In genomic region chr4:140076307-140076706, GRCh38 we compare ENCODE assay signal across 14 cellular contexts.
DNase-seq lines count a peak whose midpoint lies in the region; ATAC-seq, FAIRE-seq and TF ChIP-seq lines count a peak whose summit lies in the region.
"Had no signal": no experiment of that assay in that cellular context is flagged by ENCODE, and none has a peak within 500 bp of the region (broad histone marks: within the 10 kb centered on the region; RNA-seq: fewer than 3 reads in every experiment).

No MANE protein-coding gene starts in this region.

- no peak overlapping the region for H2AFZ ChIP-seq in Loucy (ENCODE audit: low read length)

- no peaks in the 10 kb centered on the region for H3K27me3 ChIP-seq in CD4-positive, alpha-beta T cell (ENCODE audit: control insufficient read depth, insufficient read depth, low read length)
- H3K27me3 ChIP-seq in Loucy (ENCODE audit: insufficient read depth, low read length, poor library complexity, severe bottlenecking) (no peaks in the 10 kb centered on the region), foreskin keratinocyte (no peaks in the 10 kb centered on the region)

- H3K79me2 ChIP-seq in Loucy (ENCODE audit: insufficient read depth, low read length), result peaks cover 71% of the 10 kb centered on the region

- peaks cover 45% of the 10 kb centered on the region for H3K4me1 Mint-ChIP-seq in CD4-positive, alpha-beta T cell (ENCODE audit: low read depth)
- peaks cover 51% of the 10 kb centered on the region for H3K4me1 Mint-ChIP-seq in activated T-helper 1 cell treated with anti-CD3 and anti-CD28 coated beads, Interleukin-12 subunit alpha, Interleukin-12 subunit beta, Interleukin-2, Interleukin-4 antibody, amounts not matched to agents 30 ng/mL and 10 ng/mL and 1 ng/mL, durations not matched to agents 14 hours and 24 hours and 36 hours (ENCODE audit: low read depth)
- H3K4me1 Mint-ChIP-seq in stimulated activated naive B cell treated with anti-CD40 and anti-IgM and Interleukin-4, amounts not matched to agents 10 μg/mL and 1 μg/mL and 100 μg/mL, for 72 hours, result peaks cover 12 to 18% of the 10 kb centered on the region in 2 donors

- CTCF ChIA-PET in A549 (lab: Yijun Ruan, JAX), result no interaction called here
- CTCF ChIA-PET in CD4-positive, alpha-beta T cell (lab: Charles Lee), result no interaction called here

- H3F3A ChIP-seq in Loucy (ENCODE audit: low read depth), result peaks cover 7% of the 10 kb centered on the region

- no peak for FAIRE-seq in A549 (lab: Jason Lieb, UNC)

- no peaks in the 10 kb centered on the region for H3K27me3 Mint-ChIP-seq in CD4-positive, alpha-beta T cell
- peaks cover 42% of the 10 kb centered on the region for H3K27me3 Mint-ChIP-seq in activated T-helper 1 cell treated with anti-CD3 and anti-CD28 coated beads, Interleukin-12 subunit alpha, Interleukin-12 subunit beta, Interleukin-2, Interleukin-4 antibody, amounts not matched to agents 30 ng/mL and 10 ng/mL and 1 ng/mL, durations not matched to agents 14 hours and 24 hours and 36 hours (ENCODE audit: insufficient read depth)
- H3K27me3 Mint-ChIP-seq in stimulated activated naive B cell treated with anti-CD40 and anti-IgM and Interleukin-4, amounts not matched to agents 10 μg/mL and 1 μg/mL and 100 μg/mL, for 72 hours, result peaks cover 3 to 5% of the 10 kb centered on the region in 2 donors

- no peak overlapping the region for H3K4me3 ChIP-seq in A549
- H3K4me3 ChIP-seq in Loucy (ENCODE audit: low read length, poor library complexity, severe bottlenecking), result peak overlapping the region; percentile 44

- no peaks in the 10 kb centered on the region for H3K9me2 ChIP-seq in Loucy (replicated peaks; ENCODE audit: low read depth, low read length)

- intact Hi-C loops in CD4-positive, alpha-beta T cell (cut with DNase I, micrococcal nuclease), result no loop called here
- intact Hi-C loops in activated T-helper 1 cell treated with anti-CD3 and anti-CD28 coated beads, Interleukin-12 subunit alpha, Interleukin-12 subunit beta, Interleukin-2, Interleukin-4 antibody, amounts not matched to agents 30 ng/mL and 10 ng/mL and 1 ng/mL, durations not matched to agents 14 hours and 24 hours and 36 hours (cut with micrococcal nuclease), result loop anchor here (10.0 kb wide), 1 partner anchor 298 kb away; the partner anchor contains the start of gene SCOC

- H3K4me2 ChIP-seq in A549, result no peak overlapping the region
- peak overlapping the region; percentile 86 for H3K4me2 ChIP-seq in Loucy (ENCODE audit: low read depth, low read length, poor library complexity, severe bottlenecking)

- no peak for TF ChIP-seq RAD21 in A549 (conservative IDR thresholded peaks at IDR 0.05 in 1 of 2, IDR thresholded peaks at IDR 0.05 in 1 of 2)

- ATAC-seq in A549 (no peak), foreskin keratinocyte (no peak)
- no peak for ATAC-seq in CD4-positive, alpha-beta T cell (ENCODE audit: poor library complexity)
- no peak for ATAC-seq in stimulated activated naive B cell treated with anti-CD40 and anti-IgM and Interleukin-4, amounts not matched to agents 10 μg/mL and 1 μg/mL and 100 μg/mL, for 72 hours (replicated peaks)

- TF ChIP-seq POLR2A in A549 (IDR thresholded peaks at IDR 0.05; ENCODE audit: low read length), result no peak

- DNase-seq in A549 (ENCODE audit: low read depth in 1 of 2, low spot score in 1 of 2) (no peak), foreskin keratinocyte (no peak), NCI-H2029 treated with DMSO at 0.1 percent for 48 hours (lab: John Stamatoyannopoulos, UW) (no peak), ACHN (no peak)
- no peak for DNase-seq in CD4-positive, alpha-beta T cell
- no peak for DNase-seq in activated T-helper 1 cell treated with anti-CD3 and anti-CD28 coated beads, Interleukin-12 subunit alpha, Interleukin-12 subunit beta, Interleukin-2, Interleukin-4 antibody, amounts not matched to agents 30 ng/mL and 10 ng/mL and 1 ng/mL, durations not matched to agents 14 hours and 24 hours and 36 hours (ENCODE audit: low spot score)
- no peak for DNase-seq in stimulated activated naive B cell treated with anti-CD40 and anti-IgM and Interleukin-4, amounts not matched to agents 10 μg/mL and 1 μg/mL and 100 μg/mL, for 72 hours
- DNase-seq: HFFc6, Kasumi-1, NCI-H1417, NCI-H1930, NCI-H510A treated with DMSO at 0.1 percent for 48 hours had no signal

- TF ChIP-seq CTCF in A549 (IDR thresholded peaks at IDR 0.05) (no peak), Loucy (conservative IDR thresholded peaks at IDR 0.05; ENCODE audit: low read length) (no peak), foreskin keratinocyte (conservative IDR thresholded peaks at IDR 0.05) (no peak)
- no peak for TF ChIP-seq CTCF in CD4-positive, alpha-beta T cell (IDR thresholded peaks at IDR 0.05)

- H3K36me3 ChIP-seq in Loucy (ENCODE audit: insufficient read depth, low read length), result no peaks in the 10 kb centered on the region

- H3K9me3 ChIP-seq in A549 (no peaks in the 10 kb centered on the region), Loucy (ENCODE audit: insufficient read depth, low read depth, low read length) (no peaks in the 10 kb centered on the region)
- no peaks in the 10 kb centered on the region for H3K9me3 ChIP-seq in CD4-positive, alpha-beta T cell (ENCODE audit: control insufficient read depth, low read length)

- H3K4me3 Mint-ChIP-seq in CD4-positive, alpha-beta T cell, result no peak overlapping the region
- H3K4me3 Mint-ChIP-seq in activated T-helper 1 cell treated with anti-CD3 and anti-CD28 coated beads, Interleukin-12 subunit alpha, Interleukin-12 subunit beta, Interleukin-2, Interleukin-4 antibody, amounts not matched to agents 30 ng/mL and 10 ng/mL and 1 ng/mL, durations not matched to agents 14 hours and 24 hours and 36 hours, result peak overlapping the region; percentile 13
- H3K4me3 Mint-ChIP-seq in stimulated activated naive B cell treated with anti-CD40 and anti-IgM and Interleukin-4, amounts not matched to agents 10 μg/mL and 1 μg/mL and 100 μg/mL, for 72 hours, result no peak overlapping the region
- H3K4me3 Mint-ChIP-seq: HFFc6 had no signal

- H3K36me3 Mint-ChIP-seq in CD4-positive, alpha-beta T cell (ENCODE audit: low read depth), result no peaks in the 10 kb centered on the region
- peaks cover 1% of the 10 kb centered on the region for H3K36me3 Mint-ChIP-seq in activated T-helper 1 cell treated with anti-CD3 and anti-CD28 coated beads, Interleukin-12 subunit alpha, Interleukin-12 subunit beta, Interleukin-2, Interleukin-4 antibody, amounts not matched to agents 30 ng/mL and 10 ng/mL and 1 ng/mL, durations not matched to agents 14 hours and 24 hours and 36 hours (ENCODE audit: low read depth)
- H3K36me3 Mint-ChIP-seq in stimulated activated naive B cell treated with anti-CD40 and anti-IgM and Interleukin-4, amounts not matched to agents 10 μg/mL and 1 μg/mL and 100 μg/mL, for 72 hours, result no peaks in the 10 kb centered on the region

- H3K27ac Mint-ChIP-seq in CD4-positive, alpha-beta T cell, result peak overlapping the region; percentile 50
- no peak overlapping the region for H3K27ac Mint-ChIP-seq in activated T-helper 1 cell treated with anti-CD3 and anti-CD28 coated beads, Interleukin-12 subunit alpha, Interleukin-12 subunit beta, Interleukin-2, Interleukin-4 antibody, amounts not matched to agents 30 ng/mL and 10 ng/mL and 1 ng/mL, durations not matched to agents 14 hours and 24 hours and 36 hours
- H3K27ac Mint-ChIP-seq in stimulated activated naive B cell treated with anti-CD40 and anti-IgM and Interleukin-4, amounts not matched to agents 10 μg/mL and 1 μg/mL and 100 μg/mL, for 72 hours, result no peak overlapping the region
- H3K27ac Mint-ChIP-seq: HFFc6 had no signal

- H3K9me3 Mint-ChIP-seq in CD4-positive, alpha-beta T cell, result no peaks in the 10 kb centered on the region
- no peaks in the 10 kb centered on the region for H3K9me3 Mint-ChIP-seq in activated T-helper 1 cell treated with anti-CD3 and anti-CD28 coated beads, Interleukin-12 subunit alpha, Interleukin-12 subunit beta, Interleukin-2, Interleukin-4 antibody, amounts not matched to agents 30 ng/mL and 10 ng/mL and 1 ng/mL, durations not matched to agents 14 hours and 24 hours and 36 hours
- H3K9me3 Mint-ChIP-seq in stimulated activated naive B cell treated with anti-CD40 and anti-IgM and Interleukin-4, amounts not matched to agents 10 μg/mL and 1 μg/mL and 100 μg/mL, for 72 hours, result no peaks in the 10 kb centered on the region
- H3K9me3 Mint-ChIP-seq: HFFc6 had no signal

- H3K27ac ChIP-seq in A549, result peak overlapping the region; percentile 22 to 72; a peak in 3 of 6 replicates
- no peak overlapping the region for H3K27ac ChIP-seq in CD4-positive, alpha-beta T cell (ENCODE audit: low read depth, low read length)
- no peak overlapping the region for H3K27ac ChIP-seq in foreskin keratinocyte
- H3K27ac ChIP-seq: HL-60 had no signal

- H3K4me1 ChIP-seq in A549 (peaks cover 50% of the 10 kb centered on the region), Loucy (ENCODE audit: insufficient read depth, low read length, poor library complexity, severe bottlenecking) (peaks cover 64% of the 10 kb centered on the region), foreskin keratinocyte (no peaks in the 10 kb centered on the region)

- POLR2A ChIA-PET in A549 (lab: Yijun Ruan, JAX), result no interaction called here
- POLR2A ChIA-PET in CD4-positive, alpha-beta T cell (lab: Charles Lee), result interaction anchor here (0.8 to 1.5 kb wide), 4 partner anchors 13 to 76 kb away, joined by 3 to 7 read pairs (median 4); no protein-coding TSS in a partner anchor

- in situ Hi-C loops in ACHN (cut with HindIII; ENCODE audit: low pct_ligation_motif_present, low pct_unique_long_range_greater_than_20kb, low sequenced_read_pairs), result no loop called here

- no peak for TF ChIP-seq EP300 in A549 (IDR thresholded peaks at IDR 0.05)

- WGBS in A549 (ENCODE audit: missing lambda C conversion rate), result 95% methylated on average over 2 of the region's 2 CpGs

- H3K9ac ChIP-seq in Loucy (ENCODE audit: low read depth, low read length, poor library complexity, severe bottlenecking), result peak overlapping the region; percentile 58

- peaks cover 2% of the 10 kb centered on the region for H4K20me1 ChIP-seq in Loucy (ENCODE audit: insufficient read depth, low read length, poor library complexity, severe bottlenecking)

TF ChIP-seq in A549, 52 proteins besides CTCF, POLR2A, EP300 and RAD21 (continues in another document):
- TF ChIP-seq RARB (CRISPR knock-in tag; IDR thresholded peaks at IDR 0.05), result no peak
- no peak for TF ChIP-seq ELK1 (IDR thresholded peaks at IDR 0.05; ENCODE audit: low read depth, low read length)
- TF ChIP-seq CHD2 (IDR thresholded peaks at IDR 0.05; ENCODE audit: low read length, partially characterized antibody), result no peak
- no peak for TF ChIP-seq JUN (IDR thresholded peaks at IDR 0.05)
- no peak for TF ChIP-seq CBX8 (IDR thresholded peaks at IDR 0.05)

Comparison
In these comparisons a context has a peak if more than half of its experiments do, and no peak if none do; other contexts are left out.
1. H3K27ac ChIP-seq: peak in A549 (2 of 2); none in CD4-positive, alpha-beta T cell (single experiment) and foreskin keratinocyte (single experiment).